18 cellular contexts compared by ENCODE assay signal in genomic region chr13:108020027-108020426, GRCh38.
"Had no signal": no experiment of that assay in that cellular context is flagged by ENCODE, and none has a peak within 500 bp of the region (broad histone marks: within the 10 kb centered on the region; RNA-seq: fewer than 3 reads in every experiment).

No MANE protein-coding gene starts in this region.

- H3K27me3 ChIP-seq: ovary, suprapubic skin, transverse colon had no signal

- H3K4me1 ChIP-seq: psoas muscle, suprapubic skin, transverse colon had no signal

- H3K27ac ChIP-seq: ovary, psoas muscle, suprapubic skin, transverse colon had no signal

- H3K36me3 ChIP-seq: ovary, suprapubic skin, transverse colon had no signal

- H3K9me3 ChIP-seq: ovary, psoas muscle, transverse colon had no signal

- H3K4me3 ChIP-seq: mucosa of descending colon, ovary, psoas muscle, suprapubic skin, transverse colon had no signal

- ATAC-seq: activated CD8-positive, alpha-beta T cell treated with anti-CD3 and anti-CD28 coated beads, Interleukin-2, amount 10 ng/mL, durations not matched to agents 7 days and 5 days; left ventricle myocardium superior; mucosa of descending colon; naive thymus-derived CD4-positive, alpha-beta T cell; psoas muscle; right cardiac atrium had no signal

- DNase-seq: activated CD4-positive, alpha-beta T cell treated with anti-CD3 and anti-CD28 coated beads, Interleukin-2, amount 10 ng/mL, durations not matched to agents 24 days and 14 days; activated CD8-positive, alpha-beta T cell treated with anti-CD3 and anti-CD28 coated beads, Interleukin-2, amount 10 ng/mL, durations not matched to agents 7 days and 5 days; activated naive CD4-positive, alpha-beta T cell treated with Interleukin-2 at 50 U/mL for 16 hours; activated naive CD8-positive, alpha-beta T cell treated with anti-CD3 and anti-CD28 coated beads, Interleukin-2, amount 10 ng/mL, durations not matched to agents 7 days and 5 days; activated T-cell treated with anti-CD3 and anti-CD28 coated beads, Interleukin-2, amount 50 U/mL, for 24 hours; amygdala; foreskin melanocyte; glutamatergic neuron; kidney; left ventricle myocardium superior; mucosa of descending colon; naive thymus-derived CD4-positive, alpha-beta T cell; ovary; psoas muscle; right cardiac atrium; stimulated activated CD4-positive, alpha-beta T cell treated with anti-CD3 and anti-CD28 coated beads, Interleukin-2, amount 100 ng/mL, for 48 hours; transverse colon had no signal
